18 cellular contexts compared by ENCODE assay signal in genomic region chr3:60854762-60855161, GRCh38.
"Had no signal": no experiment of that assay in that cellular context is flagged by ENCODE, and none has a peak within 500 bp of the region (broad histone marks: within the 10 kb centered on the region; RNA-seq: fewer than 3 reads in every experiment).

No MANE protein-coding gene starts in this region.

- DNase-seq: activated B cell treated with CpG ODN at 0.5 μM for 24 hours; activated CD4-positive, alpha-beta T cell treated with anti-CD3 and anti-CD28 coated beads, Interleukin-2, amount 10 ng/mL, durations not matched to agents 24 days and 14 days; activated CD8-positive, alpha-beta memory T cell treated with anti-CD3 and anti-CD28 coated beads, Interleukin-2, amount 50 U/mL, for 4 hours; activated CD8-positive, alpha-beta T cell treated with anti-CD3 and anti-CD28 coated beads, Interleukin-2, amount 10 ng/mL, durations not matched to agents 7 days and 5 days; activated effector memory CD4-positive, alpha-beta T cell treated with anti-CD3 and anti-CD28 coated beads, Interleukin-2, amount 50 U/mL, for 16 hours; activated T-cell treated with anti-CD3 and anti-CD28 coated beads, Interleukin-2, amount 50 U/mL, for 48 hours; dorsolateral prefrontal cortex; endodermal cell; erythroblast; hypothalamus; left ventricle myocardium superior; right cardiac atrium; stimulated activated naive CD8-positive, alpha-beta T cell treated with anti-CD3 and anti-CD28 coated beads, Interleukin-15, Interleukin-2, amounts not matched to agents 100 U/mL and 50 U/mL, for 24 hours; transverse colon had no signal

- H3K4me1 ChIP-seq: prostate gland, transverse colon had no signal

- H3K4me3 ChIP-seq: cardiac muscle cell, dorsolateral prefrontal cortex, prostate gland, smooth muscle cell, transverse colon had no signal

- H3K4me2 ChIP-seq: smooth muscle cell had no signal

- H3K36me3 ChIP-seq: cardiac muscle cell, prostate gland, transverse colon had no signal

- H3K27me3 ChIP-seq: cardiac muscle cell, dorsolateral prefrontal cortex, transverse colon had no signal

- ATAC-seq: activated CD8-positive, alpha-beta T cell treated with anti-CD3 and anti-CD28 coated beads, Interleukin-2, amount 10 ng/mL, durations not matched to agents 7 days and 5 days; activated naive CD4-positive, alpha-beta T cell treated with anti-CD3 and anti-CD28 coated beads, Interleukin-2, amount 50 U/mL, for 72 hours; left ventricle myocardium superior; right cardiac atrium; stimulated activated naive CD8-positive, alpha-beta T cell treated with anti-CD3 and anti-CD28 coated beads, Interleukin-15, Interleukin-2, amounts not matched to agents 100 U/mL and 50 U/mL, for 24 hours had no signal

- H3K9me3 ChIP-seq: prostate gland, transverse colon had no signal

- H3K27ac ChIP-seq: cardiac muscle cell, dorsolateral prefrontal cortex, prostate gland, transverse colon had no signal
